In the genomic region with DNA sequence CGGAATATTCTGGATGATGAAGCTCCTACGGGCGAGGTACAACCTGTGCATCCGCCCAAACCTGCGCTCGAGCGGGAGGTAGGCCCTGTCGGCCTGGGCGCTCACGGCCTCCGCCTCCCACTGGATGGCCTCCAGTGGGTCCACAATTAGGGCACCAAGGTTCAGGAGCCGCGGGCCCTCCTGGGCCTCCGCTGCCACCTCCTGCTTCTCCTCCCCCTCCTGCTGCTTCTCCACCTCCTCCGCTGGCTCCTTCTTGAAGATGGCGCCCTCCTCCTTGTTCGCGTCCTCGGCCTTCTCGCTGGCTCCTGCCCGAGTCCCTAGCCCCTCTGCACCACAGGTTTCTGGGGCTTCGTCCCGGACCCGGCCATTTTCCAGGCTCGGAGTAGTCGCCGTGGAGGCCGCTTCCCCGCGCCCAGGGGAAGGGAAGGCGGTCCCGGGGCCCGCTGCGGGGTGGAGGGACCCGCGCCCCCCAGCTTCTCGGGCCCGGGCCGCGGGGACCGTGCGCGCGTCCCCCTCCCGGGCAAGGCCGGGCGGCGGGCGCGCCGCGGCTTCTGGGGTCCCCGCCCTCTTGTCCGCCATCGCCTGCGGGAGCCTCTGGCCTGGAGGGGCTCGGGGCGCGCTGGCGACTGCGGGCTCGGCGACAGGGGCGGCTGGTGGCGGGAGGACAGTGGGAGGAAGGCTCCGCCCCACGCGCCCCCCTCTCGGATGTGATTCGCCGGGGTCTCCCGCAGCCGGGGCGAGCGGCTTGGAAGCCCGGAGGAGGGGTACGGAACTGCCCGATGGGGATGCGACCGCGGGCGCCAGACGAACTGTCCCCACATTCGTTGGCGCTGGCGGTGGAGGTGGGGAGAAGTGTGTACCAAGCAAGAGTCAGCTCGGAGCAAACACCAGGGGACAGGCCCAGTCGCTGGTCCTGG, we compare ENCODE assay signal across 8 cellular contexts. TPM values are rescaled to one million over a fixed set of nuclear protein-coding genes. Genes with fewer than 3 reads are reported as not detected.
A peak's percentile ranks its signal among the peaks of the same experiment; 100 is the strongest.
DNase-seq lines count a peak whose midpoint lies in the region; ATAC-seq, FAIRE-seq and TF ChIP-seq lines count a peak whose summit lies in the region.

No MANE protein-coding gene starts in this region.

- H3K9me3 ChIP-seq in T-helper 17 cell (ENCODE audit: control insufficient read depth, low read length, poor library complexity, severe bottlenecking): no peaks in the 10 kb centered on the region
- no peaks in the 10 kb centered on the region for H3K9me3 ChIP-seq in small intestine (ENCODE audit: control insufficient read depth, low read depth)

- TF ChIP-seq CTCF in cardiac fibroblast (IDR thresholded peaks at IDR 0.05; ENCODE audit: low read depth, low read length): no peak

- H3K27ac Mint-ChIP-seq in T-helper 17 cell: peak overlapping the region; percentile 87

- H3K4me3 ChIP-seq in cardiac fibroblast (replicated peaks in 1 of 2; ENCODE audit: low read depth in 2 of 2, low read length in 2 of 2): peak overlapping the region; percentile 54 to 55
- peak overlapping the region; percentile 43 to 59 for H3K4me3 ChIP-seq in small intestine (ENCODE audit: low read depth in 1 of 2, low read length in 2 of 2)

- TF ChIP-seq POLR2A in GM18951 (IDR thresholded peaks at IDR 0.05; ENCODE audit: extremely low read depth, insufficient read depth, insufficient read length): peak; percentile 7

- FAIRE-seq in small intestine (lab: Jason Lieb, UNC): no peak
- no peak for FAIRE-seq in HTR-8/SVneo (lab: Jason Lieb, UNC)

- 3 to 9% (median 6%) methylated on average over 62 to 88 of the region's 88 CpGs for WGBS in small intestine, 3 donors

- peaks cover 2 to 6% of the 10 kb centered on the region in 2 donors for H3K4me1 ChIP-seq in small intestine (ENCODE audit: control insufficient read depth in 2 of 2, insufficient read depth in 1 of 2, low read depth in 1 of 2, low read length in 1 of 2)

- ATAC-seq in T-helper 17 cell: peak; percentile 68
- no peak for ATAC-seq in HG03442 (IDR thresholded peaks at IDR 0.05; ENCODE audit: unreplicated experiment)

- no peaks in the 10 kb centered on the region for H3K27me3 Mint-ChIP-seq in T-helper 17 cell

- peak overlapping the region; percentile 76 to 78 for H3K27ac ChIP-seq in small intestine (ENCODE audit: low read depth in 1 of 2, low read length in 1 of 2)

- in situ Hi-C loops in GM18951 (cut with MboI; ENCODE audit: low sequenced_read_pairs, unreplicated experiment): no loop called here

- no peaks in the 10 kb centered on the region for H3K27me3 ChIP-seq in small intestine (ENCODE audit: control insufficient read depth in 2 of 2, insufficient read depth in 2 of 2, low read length in 2 of 2)

- H3K36me3 ChIP-seq in small intestine (ENCODE audit: control insufficient read depth in 2 of 2, insufficient read depth in 2 of 2, low read length in 2 of 2): no peaks in the 10 kb centered on the region

- peak in 2 of 3 donors; percentile 25 to 37 for DNase-seq in T-helper 17 cell
- DNase-seq in cardiac fibroblast (ENCODE audit: low read depth in 2 of 2): peak; percentile 31 to 45
- peak; percentile 35 for DNase-seq in inferior parietal cortex (ENCODE audit: extremely low spot score)
- DNase-seq in small intestine: peak; percentile 39
- no peak for DNase-seq in GOT3 (lab: John Stamatoyannopoulos, UW)
- no peak for DNase-seq in HTR-8/SVneo (ENCODE audit: insufficient read length, low spot score)

- peaks cover 18% of the 10 kb centered on the region for H3K4me1 Mint-ChIP-seq in T-helper 17 cell

- peak overlapping the region; percentile 90 for H3K4me3 Mint-ChIP-seq in T-helper 17 cell

- H3K36me3 Mint-ChIP-seq in T-helper 17 cell (ENCODE audit: low read depth): peaks cover 3% of the 10 kb centered on the region

RNA-seq across cellular contexts. Expression of gene PLAGL2, which starts 17.6 kb away (rescaled TPM):
- 10 to 100 TPM; 14.9 to 18.9 TPM for total RNA-seq in T-helper 17 cell
- 10 to 100 TPM in 1 of 3 donors, 1 to 10 TPM in 2; 3.2 to 10.5 (median 6.7) TPM for polyA plus RNA-seq in small intestine

RNA-seq across cellular contexts. Expression of gene POFUT1, which starts 17.7 kb away (rescaled TPM):
- total RNA-seq in T-helper 17 cell: 10 to 100 TPM; 11.1 to 13.6 TPM
- polyA plus RNA-seq in small intestine: 10 to 100 TPM; 11.1 to 29.8 (median 12.1) TPM

Comparison
In these comparisons a context has a peak if more than half of its experiments do, and no peak if none do; other contexts are left out.
1. DNase-seq: peak in T-helper 17 cell (2 of 3), cardiac fibroblast (2 of 2), inferior parietal cortex (single experiment) and small intestine (single experiment); none in GOT3 (single experiment) and HTR-8/SVneo (single experiment).